Comparison of ENCODE assay signal across 2 cellular contexts in the genomic region with DNA sequence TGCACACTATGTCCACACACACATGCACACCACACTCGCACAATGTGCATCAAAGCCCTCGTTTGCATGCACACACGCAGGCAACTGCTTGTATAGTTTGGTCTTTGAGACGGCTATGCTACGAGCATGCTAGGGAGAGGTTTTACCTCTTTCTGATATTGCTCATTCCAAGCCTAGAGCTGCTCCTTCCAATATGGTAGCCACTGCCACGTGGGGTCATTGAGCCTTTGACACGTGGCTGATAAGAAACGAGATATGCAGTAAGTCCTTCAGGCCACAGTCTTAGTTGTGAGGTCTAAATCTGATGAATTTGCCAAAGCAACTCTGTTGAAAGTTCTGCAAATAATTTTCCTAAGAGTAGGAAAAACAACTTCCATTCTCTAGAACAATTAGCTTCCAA.
TF ChIP-seq lines count a peak whose summit lies in the region.

No MANE protein-coding gene starts in this region.

TF ChIP-seq in HepG2, 621 proteins besides CTCF, POLR2A, EP300 and RAD21:
- TF ChIP-seq ZNF569 (CRISPR knock-in tag; IDR thresholded peaks at IDR 0.05; ENCODE audit: borderline replicate concordance) = no peak
- TF ChIP-seq, protein P1, sequence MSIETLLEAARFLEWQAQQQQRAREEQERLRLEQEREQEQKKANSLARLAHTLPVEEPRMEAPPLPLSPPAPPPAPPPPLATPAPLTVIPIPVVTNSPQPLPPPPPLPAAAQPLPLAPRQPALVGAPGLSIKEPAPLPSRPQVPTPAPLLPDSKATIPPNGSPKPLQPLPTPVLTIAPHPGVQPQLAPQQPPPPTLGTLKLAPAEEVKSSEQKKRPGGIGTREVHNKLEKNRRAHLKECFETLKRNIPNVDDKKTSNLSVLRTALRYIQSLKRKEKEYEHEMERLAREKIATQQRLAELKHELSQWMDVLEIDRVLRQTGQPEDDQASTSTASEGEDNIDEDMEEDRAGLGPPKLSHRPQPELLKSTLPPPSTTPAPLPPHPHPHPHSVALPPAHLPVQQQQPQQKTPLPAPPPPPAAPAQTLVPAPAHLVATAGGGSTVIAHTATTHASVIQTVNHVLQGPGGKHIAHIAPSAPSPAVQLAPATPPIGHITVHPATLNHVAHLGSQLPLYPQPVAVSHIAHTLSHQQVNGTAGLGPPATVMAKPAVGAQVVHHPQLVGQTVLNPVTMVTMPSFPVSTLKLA (IDR thresholded peaks at IDR 0.05) = peak; percentile 25; the same call in 1 of the 2 replicates

TF ChIP-seq in GM12891, 5 proteins besides CTCF, POLR2A, EP300 and RAD21:
- TF ChIP-seq PAX5 (IDR thresholded peaks at IDR 0.05; ENCODE audit: insufficient read depth, low read length, severe bottlenecking) (no peak), SPI1 (IDR thresholded peaks at IDR 0.05; ENCODE audit: low read depth, low read length) (no peak), TAF1 (IDR thresholded peaks at IDR 0.05; ENCODE audit: low read depth, low read length) (no peak), POU2F2 (IDR thresholded peaks at IDR 0.05; ENCODE audit: low read depth, low read length) (no peak), POLR2AphosphoS5 (IDR thresholded peaks at IDR 0.05; ENCODE audit: low read depth, low read length) (no peak)
